15 cellular contexts compared by ENCODE assay signal in the genomic region with DNA sequence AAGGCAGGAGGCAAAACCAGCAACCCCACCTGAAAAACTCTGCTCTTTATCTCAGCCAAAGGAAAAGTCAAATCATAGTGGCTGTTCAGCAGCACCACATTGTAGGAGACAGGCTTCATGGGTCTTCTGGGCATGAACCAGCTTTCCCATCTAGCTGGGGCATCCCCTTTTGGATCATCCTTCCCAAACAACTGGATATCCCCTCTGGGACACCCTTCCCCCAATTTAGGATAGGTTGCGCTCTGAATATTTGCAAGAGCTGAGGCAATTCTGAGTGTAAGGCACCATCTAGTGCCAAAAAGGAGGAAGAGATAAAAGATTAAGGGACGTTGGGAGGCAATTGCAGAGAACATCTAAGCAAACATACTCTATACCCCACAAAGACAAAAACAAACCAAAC.
"Had no signal": no experiment of that assay in that cellular context is flagged by ENCODE, and none has a peak within 500 bp of the region (broad histone marks: within the 10 kb centered on the region; RNA-seq: fewer than 3 reads in every experiment).

No MANE protein-coding gene starts in this region.

- H3K4me1 ChIP-seq: left ventricle myocardium inferior, suprapubic skin, upper lobe of left lung had no signal

- H3K27ac Mint-ChIP-seq: activated CD4-positive, alpha-beta T cell treated with anti-CD3 and anti-CD28 coated beads, Interleukin-2, amount 10 ng/mL, durations not matched to agents 7 days and 5 days; activated naive CD4-positive, alpha-beta T cell treated with anti-CD3 and anti-CD28 coated beads, Interleukin-2, amount 10 ng/mL, durations not matched to agents 7 days and 5 days; activated T-helper 2 cell treated with anti-CD3 and anti-CD28 coated beads, Interferon-gamma antibody, Interleukin-2, Interleukin-4, amounts not matched to agents 10 μg/mL and 5 μg/mL and 100 μg/mL, durations not matched to agents 14 hours and 24 hours and 36 hours; natural killer cell had no signal

- H3K9me3 Mint-ChIP-seq: activated naive CD4-positive, alpha-beta T cell treated with anti-CD3 and anti-CD28 coated beads, Interleukin-2, amount 10 ng/mL, durations not matched to agents 7 days and 5 days had no signal

- H3K27ac ChIP-seq: left ventricle myocardium inferior, suprapubic skin, upper lobe of left lung had no signal

- H3K9me3 ChIP-seq: suprapubic skin had no signal

- H3K36me3 Mint-ChIP-seq: activated naive CD4-positive, alpha-beta T cell treated with anti-CD3 and anti-CD28 coated beads, Interleukin-2, amount 10 ng/mL, durations not matched to agents 7 days and 5 days had no signal

- ATAC-seq: natural killer cell; right cardiac atrium; stimulated activated naive CD8-positive, alpha-beta T cell treated with anti-CD3 and anti-CD28 coated beads, Interleukin-15, Interleukin-2, amounts not matched to agents 100 U/mL and 50 U/mL, for 24 hours had no signal

- H3K27me3 ChIP-seq: suprapubic skin, upper lobe of left lung had no signal

- H3K36me3 ChIP-seq: left ventricle myocardium inferior, suprapubic skin, upper lobe of left lung had no signal

- H3K4me1 Mint-ChIP-seq: activated CD4-positive, alpha-beta T cell treated with anti-CD3 and anti-CD28 coated beads, Interleukin-2, amount 10 ng/mL, durations not matched to agents 7 days and 5 days; activated naive CD4-positive, alpha-beta T cell treated with anti-CD3 and anti-CD28 coated beads, Interleukin-2, amount 10 ng/mL, durations not matched to agents 7 days and 5 days; natural killer cell had no signal

- H3K4me3 ChIP-seq: left ventricle myocardium inferior, suprapubic skin, upper lobe of left lung had no signal

- H3K4me3 Mint-ChIP-seq: activated CD4-positive, alpha-beta T cell treated with anti-CD3 and anti-CD28 coated beads, Interleukin-2, amount 10 ng/mL, durations not matched to agents 7 days and 5 days; activated naive CD4-positive, alpha-beta T cell treated with anti-CD3 and anti-CD28 coated beads, Interleukin-2, amount 10 ng/mL, durations not matched to agents 7 days and 5 days; natural killer cell had no signal

- DNase-seq: activated CD4-positive, alpha-beta T cell treated with anti-CD3 and anti-CD28 coated beads, Interleukin-2, amount 10 ng/mL, durations not matched to agents 7 days and 5 days; activated naive CD4-positive, alpha-beta T cell treated with anti-CD3 and anti-CD28 coated beads, Interleukin-2, amount 10 ng/mL, durations not matched to agents 7 days and 5 days; activated T-cell treated with anti-CD3 and anti-CD28 coated beads, Interleukin-2, amount 50 U/mL, for 1 hour; dermis blood vessel endothelial cell; erythroblast; left ventricle myocardium inferior; natural killer cell; right cardiac atrium; small intestine; stimulated activated CD4-positive, alpha-beta T cell treated with anti-CD3 and anti-CD28 coated beads, Interleukin-4, amount 100 ng/mL, for 24 hours; stimulated activated naive CD8-positive, alpha-beta T cell treated with anti-CD3 and anti-CD28 coated beads, Interleukin-15, Interleukin-2, amounts not matched to agents 100 U/mL and 50 U/mL, for 24 hours; SW 1271; upper lobe of left lung had no signal
